8 cellular contexts compared by ENCODE assay signal in the genomic region with DNA sequence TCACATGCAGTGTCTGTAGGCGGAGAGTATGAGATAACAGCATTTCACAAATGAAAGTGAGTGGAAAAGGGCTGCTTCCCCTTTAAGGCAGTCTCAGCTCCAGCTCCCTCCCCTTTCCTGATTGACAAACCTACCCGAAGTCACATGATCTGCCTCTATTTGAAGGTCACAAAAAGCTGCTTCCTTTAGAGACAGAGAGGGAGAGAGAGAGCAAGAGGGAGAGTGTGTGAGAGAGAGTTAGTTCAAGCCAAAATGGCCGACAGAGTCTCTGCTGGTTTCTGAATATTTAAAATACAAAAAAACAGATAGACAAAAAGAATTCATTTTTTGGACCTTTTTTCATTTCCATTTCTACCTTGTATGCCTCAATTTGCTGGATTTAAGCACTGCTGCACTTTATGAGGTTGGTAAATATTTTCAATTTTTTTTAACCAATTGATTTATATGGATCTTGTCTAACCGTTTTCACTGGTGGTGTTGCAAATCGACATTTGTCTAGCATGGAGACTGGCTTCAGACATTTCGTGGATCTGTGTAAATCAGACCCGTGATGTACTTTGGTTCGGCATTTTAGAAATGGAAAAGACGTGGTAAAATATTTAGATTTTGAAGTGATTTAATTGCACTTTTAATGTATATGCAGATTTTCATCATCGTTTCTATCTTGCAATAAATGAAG.
DNase-seq lines count a peak whose midpoint lies in the region; ATAC-seq, FAIRE-seq and TF ChIP-seq lines count a peak whose summit lies in the region.

A gene with protein sequence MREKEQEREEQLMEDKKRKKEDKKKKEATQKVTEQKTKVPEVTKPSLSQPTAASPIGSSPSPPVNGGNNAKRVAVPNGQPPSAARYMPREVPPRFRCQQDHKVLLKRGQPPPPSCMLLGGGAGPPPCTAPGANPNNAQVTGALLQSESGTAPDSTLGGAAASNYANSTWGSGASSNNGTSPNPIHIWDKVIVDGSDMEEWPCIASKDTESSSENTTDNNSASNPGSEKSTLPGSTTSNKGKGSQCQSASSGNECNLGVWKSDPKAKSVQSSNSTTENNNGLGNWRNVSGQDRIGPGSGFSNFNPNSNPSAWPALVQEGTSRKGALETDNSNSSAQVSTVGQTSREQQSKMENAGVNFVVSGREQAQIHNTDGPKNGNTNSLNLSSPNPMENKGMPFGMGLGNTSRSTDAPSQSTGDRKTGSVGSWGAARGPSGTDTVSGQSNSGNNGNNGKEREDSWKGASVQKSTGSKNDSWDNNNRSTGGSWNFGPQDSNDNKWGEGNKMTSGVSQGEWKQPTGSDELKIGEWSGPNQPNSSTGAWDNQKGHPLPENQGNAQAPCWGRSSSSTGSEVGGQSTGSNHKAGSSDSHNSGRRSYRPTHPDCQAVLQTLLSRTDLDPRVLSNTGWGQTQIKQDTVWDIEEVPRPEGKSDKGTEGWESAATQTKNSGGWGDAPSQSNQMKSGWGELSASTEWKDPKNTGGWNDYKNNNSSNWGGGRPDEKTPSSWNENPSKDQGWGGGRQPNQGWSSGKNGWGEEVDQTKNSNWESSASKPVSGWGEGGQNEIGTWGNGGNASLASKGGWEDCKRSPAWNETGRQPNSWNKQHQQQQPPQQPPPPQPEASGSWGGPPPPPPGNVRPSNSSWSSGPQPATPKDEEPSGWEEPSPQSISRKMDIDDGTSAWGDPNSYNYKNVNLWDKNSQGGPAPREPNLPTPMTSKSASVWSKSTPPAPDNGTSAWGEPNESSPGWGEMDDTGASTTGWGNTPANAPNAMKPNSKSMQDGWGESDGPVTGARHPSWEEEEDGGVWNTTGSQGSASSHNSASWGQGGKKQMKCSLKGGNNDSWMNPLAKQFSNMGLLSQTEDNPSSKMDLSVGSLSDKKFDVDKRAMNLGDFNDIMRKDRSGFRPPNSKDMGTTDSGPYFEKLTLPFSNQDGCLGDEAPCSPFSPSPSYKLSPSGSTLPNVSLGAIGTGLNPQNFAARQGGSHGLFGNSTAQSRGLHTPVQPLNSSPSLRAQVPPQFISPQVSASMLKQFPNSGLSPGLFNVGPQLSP (N-terminal part only) (plus strand): TSS at position 188 of the 679 bp plus-strand sequence. CDS start 211 bp downstream, at position 399.

- peak; percentile 96 for FAIRE-seq in islet of Langerhans (lab: Jason Lieb, UNC)

- H3K36me3 ChIP-seq in WERI-Rb-1 = no peaks in the 10 kb centered on the region

- peak within 1 kb of the TSS; percentile 85 for H3K27ac ChIP-seq in WERI-Rb-1

- H3K27me3 ChIP-seq in WERI-Rb-1 (ENCODE audit: insufficient read depth, low read depth, severe bottlenecking) = no peaks in the 10 kb centered on the region

- peak; percentile 88 for DNase-seq in AG08395 (ENCODE audit: low spot score)
- DNase-seq in NCI-H2227 treated with DMSO at 0.1 percent for 48 hours (lab: John Stamatoyannopoulos, UW) = peak; percentile 89
- DNase-seq in WERI-Rb-1 = peak; percentile 78
- peak; percentile 91 to 98 for DNase-seq in cerebellar nuclear complex (lab: John Stamatoyannopoulos, UW)
- DNase-seq in stimulated activated CD4-positive, alpha-beta T cell treated with anti-CD3 and anti-CD28 coated beads, Interleukin-12 subunit alpha, Interleukin-12 subunit beta, amount 100 ng/mL, for 24 hours (ENCODE audit: low read depth in 2 of 2) = peak; percentile 56 to 60

- no peaks in the 10 kb centered on the region for H3K9me3 ChIP-seq in WERI-Rb-1 (ENCODE audit: severe bottlenecking)

- H3K4me3 ChIP-seq in WERI-Rb-1 (ENCODE audit: low read depth, low read length) = peak within 1 kb of the TSS; percentile 99

- no peak for TF ChIP-seq CTCF in WERI-Rb-1 (IDR thresholded peaks at IDR 0.05; ENCODE audit: low read depth, low read length)

- ATAC-seq in GM18907 (IDR thresholded peaks at IDR 0.05; ENCODE audit: unreplicated experiment) (peak; percentile 82), HG03159 (IDR thresholded peaks at IDR 0.05; ENCODE audit: unreplicated experiment) (peak; percentile 79)

Comparison
In these comparisons a context has a peak if more than half of its experiments do, and no peak if none do; other contexts are left out.
1. Peak in every context shown above with its lines: DNase-seq, ATAC-seq, H3K4me3 ChIP-seq and H3K27ac ChIP-seq.